Comparison of ENCODE assay signal across 23 cellular contexts in genomic region chr2:73730810-73731209, GRCh38. TPM values are rescaled to one million over a fixed set of nuclear protein-coding genes. Genes with fewer than 3 reads are reported as not detected.
DNase-seq lines count a peak whose midpoint lies in the region; ATAC-seq, FAIRE-seq and TF ChIP-seq lines count a peak whose summit lies in the region.
"Had no signal": no experiment of that assay in that cellular context is flagged by ENCODE, and none has a peak within 500 bp of the region (broad histone marks: within the 10 kb centered on the region; RNA-seq: fewer than 3 reads in every experiment).

No MANE protein-coding gene starts in this region.

- H3K27me3 ChIP-seq in endothelial cell of umbilical vein (ENCODE audit: control insufficient read depth in 2 of 2, insufficient read depth in 2 of 2, low read length in 2 of 2) (no peaks in the 10 kb centered on the region), vagina (no peaks in the 10 kb centered on the region), BE2C (no peaks in the 10 kb centered on the region)
- H3K27me3 ChIP-seq: left lung, SJSA1 had no signal

- no peak for DNase-seq in activated naive CD4-positive, alpha-beta T cell treated with anti-CD3 and anti-CD28 coated beads, Interleukin-2, amount 50 U/mL, for 72 hours (ENCODE audit: low spot score in 2 of 2)
- no peak for DNase-seq in activated naive CD4-positive, alpha-beta T cell treated with anti-CD3 and anti-CD28 coated beads for 36 hours
- DNase-seq in endothelial cell of umbilical vein (ENCODE audit: low read depth, low spot score) (peak; percentile 72), midbrain (lab: John Stamatoyannopoulos, UW) (peak; percentile 28), vagina (ENCODE audit: extremely low spot score in 2 of 2) (no peak), BE2C (no peak), NCI-H2227 treated with DMSO at 0.1 percent for 48 hours (lab: John Stamatoyannopoulos, UW) (no peak)
- DNase-seq: ACHN; activated CD4-positive, CD25-positive, alpha-beta regulatory T cell; CD8-positive, alpha-beta T cell; DMS79; GOT3; left lung; NCI-H1417; NCI-H748 treated with DMSO at 0.1 percent for 48 hours; stimulated activated CD4-positive, alpha-beta T cell treated with anti-CD3 and anti-CD28 coated beads, Interleukin-4, amount 100 ng/mL, for 24 hours; T-helper 2 cell had no signal

- dilution Hi-C loops in endothelial cell of umbilical vein (cut with MboI; ENCODE audit: extremely low pct_ligation_motif_present, low sequenced_read_pairs): no loop called here

- no peak overlapping the region for H3K4me2 ChIP-seq in endothelial cell of umbilical vein (ENCODE audit: insufficient read depth, low read length)

- no peaks in the 10 kb centered on the region for H4K20me1 ChIP-seq in endothelial cell of umbilical vein (replicated peaks; ENCODE audit: control insufficient read depth, extremely low read depth, insufficient read depth, low read length)

- H3K9me1 ChIP-seq in endothelial cell of umbilical vein (replicated peaks; ENCODE audit: control insufficient read depth, extremely low read depth, insufficient read depth, low read length): no peaks in the 10 kb centered on the region

- H3K4me3 ChIP-seq in endothelial cell of umbilical vein (replicated peaks in 1 of 3; ENCODE audit: insufficient read depth in 1 of 3, low read depth in 1 of 3, low read length in 3 of 3): no peak overlapping the region
- no peak overlapping the region for H3K4me3 ChIP-seq in vagina
- H3K4me3 ChIP-seq in BE2C (ENCODE audit: low read depth, low read length): no peak overlapping the region
- H3K4me3 ChIP-seq: left lung, SJSA1, skin epidermis, thoracic aorta had no signal

- peaks cover under 1% of the 10 kb centered on the region for H3K79me2 ChIP-seq in endothelial cell of umbilical vein (ENCODE audit: control insufficient read depth, insufficient read depth, low read length)

- TF ChIP-seq POLR2A in endothelial cell of umbilical vein (IDR thresholded peaks at IDR 0.05; ENCODE audit: low read depth, low read length) (no peak), vagina (IDR thresholded peaks at IDR 0.05) (no peak)

- H3K9me3 ChIP-seq in endothelial cell of umbilical vein (replicated peaks; ENCODE audit: control insufficient read depth, insufficient read depth, low read length) (no peaks in the 10 kb centered on the region), vagina (no peaks in the 10 kb centered on the region), BE2C (no peaks in the 10 kb centered on the region)
- H3K9me3 ChIP-seq: left lung, SJSA1, thoracic aorta had no signal

- peaks cover 2% of the 10 kb centered on the region for H3K4me1 Mint-ChIP-seq in activated naive CD4-positive, alpha-beta T cell treated with anti-CD3 and anti-CD28 coated beads for 36 hours (ENCODE audit: low read depth)
- H3K4me1 Mint-ChIP-seq: central memory CD8-positive, alpha-beta T cell had no signal

- no peak for FAIRE-seq in endothelial cell of umbilical vein (lab: Jason Lieb, UNC)

- H3K4me3 Mint-ChIP-seq in activated naive CD4-positive, alpha-beta T cell treated with anti-CD3 and anti-CD28 coated beads for 36 hours: no peak overlapping the region
- H3K4me3 Mint-ChIP-seq: CD8-positive, alpha-beta T cell; central memory CD8-positive, alpha-beta T cell had no signal

- H2AFZ ChIP-seq in endothelial cell of umbilical vein (ENCODE audit: low read depth, low read length): no peak overlapping the region

- H3K36me3 ChIP-seq in endothelial cell of umbilical vein (ENCODE audit: control insufficient read depth in 2 of 2, extremely low read depth in 1 of 2, insufficient read depth in 2 of 2, low read length in 2 of 2) (peaks cover 10 to 15% of the 10 kb centered on the region in 2 experiments), vagina (peaks cover 0 to 40% of the 10 kb centered on the region in 2 donors), BE2C (no peaks in the 10 kb centered on the region)

- no peaks in the 10 kb centered on the region for H3K27me3 Mint-ChIP-seq in activated naive CD4-positive, alpha-beta T cell treated with anti-CD3 and anti-CD28 coated beads for 36 hours (ENCODE audit: low read depth)
- H3K27me3 Mint-ChIP-seq: central memory CD8-positive, alpha-beta T cell had no signal

- H3K27ac Mint-ChIP-seq in activated naive CD4-positive, alpha-beta T cell treated with anti-CD3 and anti-CD28 coated beads, Interleukin-2, amount 50 U/mL, for 72 hours: peak overlapping the region; percentile 18 to 86
- H3K27ac Mint-ChIP-seq in activated naive CD4-positive, alpha-beta T cell treated with anti-CD3 and anti-CD28 coated beads for 36 hours: no peak overlapping the region
- H3K27ac Mint-ChIP-seq: CD8-positive, alpha-beta T cell had no signal

- intact Hi-C loops in activated naive CD4-positive, alpha-beta T cell treated with anti-CD3 and anti-CD28 coated beads for 36 hours (cut with micrococcal nuclease): no loop called here
- intact Hi-C loops in endothelial cell of umbilical vein (cut with micrococcal nuclease) (no loop called here), vagina (cut with DNase I) (loop anchor here (10.0 kb wide), 1 partner anchor 754 kb away; the partner anchor contains the start of genes CCDC142 and TTC31)

- no peak for ATAC-seq in activated naive CD4-positive, alpha-beta T cell treated with anti-CD3 and anti-CD28 coated beads, Interleukin-2, amount 50 U/mL, for 72 hours
- no peak for ATAC-seq in GM18909 (IDR thresholded peaks at IDR 0.05; ENCODE audit: poor library complexity, unreplicated experiment)
- ATAC-seq: CD8-positive, alpha-beta T cell; left lung had no signal

- no TSS peak for BruUV-seq in endothelial cell of umbilical vein (replicated peaks; lab: Mats Ljungman, UMichigan)

- CTCF ChIA-PET in activated naive CD4-positive, alpha-beta T cell treated with anti-CD3 and anti-CD28 coated beads for 36 hours (lab: Charles Lee): no interaction called here
- CTCF ChIA-PET in endothelial cell of umbilical vein (lab: Charles Lee): no interaction called here

- H3K27ac ChIP-seq in endothelial cell of umbilical vein (ENCODE audit: insufficient read depth, low read depth, low read length) (no peak overlapping the region), vagina (peak overlapping the region; percentile 51)
- H3K27ac ChIP-seq: left lung, SJSA1, thoracic aorta had no signal

- H3K36me3 Mint-ChIP-seq in activated naive CD4-positive, alpha-beta T cell treated with anti-CD3 and anti-CD28 coated beads, Interleukin-2, amount 50 U/mL, for 72 hours: peaks cover 0 to 7% of the 10 kb centered on the region in 2 donors
- H3K36me3 Mint-ChIP-seq in activated naive CD4-positive, alpha-beta T cell treated with anti-CD3 and anti-CD28 coated beads for 36 hours (ENCODE audit: low read depth): peaks cover 31% of the 10 kb centered on the region

- TF ChIP-seq CTCF in endothelial cell of umbilical vein (IDR thresholded peaks at IDR 0.05; ENCODE audit: extremely low read depth in 1 of 2, insufficient read depth in 1 of 2, low read depth in 1 of 2, low read length in 2 of 2) (no peak), vagina (IDR thresholded peaks at IDR 0.05) (no peak), BE2C (IDR thresholded peaks at IDR 0.05; ENCODE audit: low read depth, low read length) (no peak)

- H3K4me1 ChIP-seq in endothelial cell of umbilical vein (ENCODE audit: control insufficient read depth, extremely low read depth, insufficient read depth, low read length) (peaks cover 2% of the 10 kb centered on the region), vagina (peaks cover 3% of the 10 kb centered on the region), BE2C (no peaks in the 10 kb centered on the region)
- H3K4me1 ChIP-seq: SJSA1 had no signal

- no peaks in the 10 kb centered on the region for H3K9me3 Mint-ChIP-seq in activated naive CD4-positive, alpha-beta T cell treated with anti-CD3 and anti-CD28 coated beads, Interleukin-2, amount 50 U/mL, for 72 hours
- H3K9me3 Mint-ChIP-seq in activated naive CD4-positive, alpha-beta T cell treated with anti-CD3 and anti-CD28 coated beads for 36 hours: no peaks in the 10 kb centered on the region
- H3K9me3 Mint-ChIP-seq: CD8-positive, alpha-beta T cell; central memory CD8-positive, alpha-beta T cell had no signal

- POLR2A ChIA-PET in endothelial cell of umbilical vein (lab: Charles Lee): no interaction called here

- no peak overlapping the region for H3K9ac ChIP-seq in endothelial cell of umbilical vein (replicated peaks; ENCODE audit: extremely low read depth, insufficient read depth, low read length)

RNA-seq across cellular contexts. Expression of gene TPRKB, which starts 6.3 kb away (rescaled TPM):
- 10 to 100 TPM; 34.7 to 48.6 TPM for total RNA-seq in activated naive CD4-positive, alpha-beta T cell treated with anti-CD3 and anti-CD28 coated beads, Interleukin-2, amount 50 U/mL, for 72 hours
- 10 to 100 TPM; 30.5 to 32.5 TPM for total RNA-seq in activated naive CD4-positive, alpha-beta T cell treated with anti-CD3 and anti-CD28 coated beads for 36 hours
- 33.4 and 36.1 TPM in 2 replicates for total RNA-seq in endothelial cell of umbilical vein
- polyA plus RNA-seq in endothelial cell of umbilical vein: 18.6 and 27.1 TPM in 2 replicates
- polyA plus RNA-seq in endothelial cell of umbilical vein (2011; cell fraction: cytosol; rRNA removed): 46.9 and 52.2 TPM in 2 replicates
- polyA plus RNA-seq in endothelial cell of umbilical vein (2011; cell fraction: nucleus; rRNA removed): 15.2 and 21.0 TPM in 2 replicates
- 51.8 and 101 TPM in 2 replicates for polyA plus RNA-seq in endothelial cell of umbilical vein (2012)
- 5.1 and 5.5 TPM in 2 replicates for polyA minus RNA-seq in endothelial cell of umbilical vein
- polyA minus RNA-seq in endothelial cell of umbilical vein (2011; cell fraction: cytosol; rRNA and poly(A)+ RNA removed): 7.1 TPM
- polyA minus RNA-seq in endothelial cell of umbilical vein (2011; cell fraction: nucleus; rRNA and poly(A)+ RNA removed): 5.0 and 7.3 TPM in 2 replicates
- total RNA-seq in vagina: 18.9 TPM
- 22.4 TPM for polyA plus RNA-seq in BE2C (2012; ENCODE audit: insufficient read depth, insufficient read length, low read depth)

RNA-seq across cellular contexts. Expression of gene DUSP11, which starts 49.1 kb away (rescaled TPM):
- total RNA-seq in activated naive CD4-positive, alpha-beta T cell treated with anti-CD3 and anti-CD28 coated beads, Interleukin-2, amount 50 U/mL, for 72 hours: 10 to 100 TPM; 31.0 to 31.1 TPM
- total RNA-seq in activated naive CD4-positive, alpha-beta T cell treated with anti-CD3 and anti-CD28 coated beads for 36 hours: 10 to 100 TPM; 22.7 to 24.4 TPM
- total RNA-seq in endothelial cell of umbilical vein (25.3 and 27.0 TPM in 2 replicates), vagina (36.3 TPM)
- 18.4 and 18.6 TPM in 2 replicates for polyA plus RNA-seq in endothelial cell of umbilical vein
- polyA plus RNA-seq in endothelial cell of umbilical vein (2011; cell fraction: cytosol; rRNA removed): 27.1 and 29.7 TPM in 2 replicates
- polyA plus RNA-seq in endothelial cell of umbilical vein (2011; cell fraction: nucleus; rRNA removed): 17.3 and 19.4 TPM in 2 replicates
- polyA plus RNA-seq in endothelial cell of umbilical vein (2012): 23.9 and 28.3 TPM in 2 replicates
- 9.4 and 11.7 TPM in 2 replicates for polyA minus RNA-seq in endothelial cell of umbilical vein
- 9.5 TPM for polyA minus RNA-seq in endothelial cell of umbilical vein (2011; cell fraction: cytosol; rRNA and poly(A)+ RNA removed)
- 24.3 and 26.5 TPM in 2 replicates for polyA minus RNA-seq in endothelial cell of umbilical vein (2011; cell fraction: nucleus; rRNA and poly(A)+ RNA removed)
- polyA plus RNA-seq in BE2C (2012; ENCODE audit: insufficient read depth, insufficient read length, low read depth): 5.2 TPM

RNA-seq across cellular contexts. Expression of gene C2orf78, which starts 53.2 kb away (rescaled TPM):
- not detected for total RNA-seq in activated naive CD4-positive, alpha-beta T cell treated with anti-CD3 and anti-CD28 coated beads, Interleukin-2, amount 50 U/mL, for 72 hours
- total RNA-seq in activated naive CD4-positive, alpha-beta T cell treated with anti-CD3 and anti-CD28 coated beads for 36 hours: not detected
- total RNA-seq in endothelial cell of umbilical vein: not detected in 2 replicates
- polyA plus RNA-seq in endothelial cell of umbilical vein: not detected in 2 replicates
- not detected in 2 replicates for polyA plus RNA-seq in endothelial cell of umbilical vein (2011; cell fraction: cytosol; rRNA removed)
- not detected in 2 replicates for polyA plus RNA-seq in endothelial cell of umbilical vein (2011; cell fraction: nucleus; rRNA removed)
- not detected in 2 replicates for polyA plus RNA-seq in endothelial cell of umbilical vein (2012)
- polyA minus RNA-seq in endothelial cell of umbilical vein: not detected in 2 replicates
- not detected for polyA minus RNA-seq in endothelial cell of umbilical vein (2011; cell fraction: cytosol; rRNA and poly(A)+ RNA removed)
- polyA minus RNA-seq in endothelial cell of umbilical vein (2011; cell fraction: nucleus; rRNA and poly(A)+ RNA removed): not detected in 2 replicates
- total RNA-seq in vagina: not detected
- polyA plus RNA-seq in BE2C (2012; ENCODE audit: insufficient read depth, insufficient read length, low read depth): not detected
- total RNA-seq: CD8-positive, alpha-beta T cell; left lung; osteoblast; thoracic aorta had no signal

Comparison
In these comparisons a context has a peak if more than half of its experiments do, and no peak if none do; other contexts are left out.
1. DNase-seq: peak in endothelial cell of umbilical vein (single experiment) and midbrain (single experiment); none in activated naive CD4-positive, alpha-beta T cell treated with anti-CD3 and anti-CD28 coated beads, Interleukin-2, amount 50 U/mL, for 72 hours (0 of 2), activated naive CD4-positive, alpha-beta T cell treated with anti-CD3 and anti-CD28 coated beads for 36 hours (single experiment), vagina (0 of 2), BE2C (single experiment) and NCI-H2227 treated with DMSO at 0.1 percent for 48 hours (single experiment).